ENCODE assay signal across 13 cellular contexts in genomic region chr1:223010552-223011229, GRCh38.
DNase-seq lines count a peak whose midpoint lies in the region; ATAC-seq, FAIRE-seq and TF ChIP-seq lines count a peak whose summit lies in the region.
"Had no signal": no experiment of that assay in that cellular context is flagged by ENCODE, and none has a peak within 500 bp of the region (broad histone marks: within the 10 kb centered on the region; RNA-seq: fewer than 3 reads in every experiment).

No MANE protein-coding gene starts in this region.

- H3K9me3 ChIP-seq in SJCRH30 (replicated peaks) (no peaks in the 10 kb centered on the region), osteoblast (ENCODE audit: low read depth, low read length) (no peaks in the 10 kb centered on the region)
- H3K9me3 ChIP-seq: heart left ventricle, stomach had no signal

- ATAC-seq in GM19023 (IDR thresholded peaks at IDR 0.05; ENCODE audit: unreplicated experiment), result no peak

- H3K79me2 ChIP-seq in osteoblast (ENCODE audit: insufficient read depth, low read length), result no peaks in the 10 kb centered on the region

- H3K4me2 ChIP-seq in osteoblast (ENCODE audit: insufficient read depth, low read length), result peak overlapping the region; percentile 66

- DNase-seq in D721Med (ENCODE audit: insufficient read length, low spot score) (no peak), SJCRH30 (peak; percentile 38 to 84), foreskin melanocyte (peak; percentile 68), osteoblast (ENCODE audit: insufficient read length, low spot score, missing footprints) (peak; percentile 10), posterior vena cava (ENCODE audit: low spot score) (no peak), anterior cingulate cortex (lab: John Stamatoyannopoulos, UW) (no peak), NAMALWA (ENCODE audit: low spot score) (no peak)
- DNase-seq: CD4-positive, alpha-beta memory T cell; heart left ventricle; posterior cingulate gyrus; stimulated activated CD4-positive, alpha-beta T cell treated with anti-CD3 and anti-CD28 coated beads, Interleukin-4, amount 100 ng/mL, for 24 hours; stomach had no signal

- H3K36me3 ChIP-seq in SJCRH30 (peaks cover 15% of the 10 kb centered on the region), osteoblast (ENCODE audit: insufficient read depth, low read length) (no peaks in the 10 kb centered on the region)

- H3K4me3 ChIP-seq in SJCRH30 (peak overlapping the region; percentile 1; the same call in 1 of the 2 replicates), osteoblast (ENCODE audit: insufficient read depth, low read length) (peak overlapping the region; percentile 22)
- H3K4me3 ChIP-seq: stomach had no signal

- no peaks in the 10 kb centered on the region for H4K20me1 ChIP-seq in osteoblast (ENCODE audit: insufficient read depth, low read length)

- no peak overlapping the region for H2AFZ ChIP-seq in osteoblast (ENCODE audit: low read length)

- no peaks in the 10 kb centered on the region for H3K27me3 ChIP-seq in SJCRH30
- peaks cover 18% of the 10 kb centered on the region for H3K27me3 ChIP-seq in osteoblast (ENCODE audit: insufficient read depth, low read length)
- H3K27me3 ChIP-seq: heart left ventricle, stomach had no signal

- TF ChIP-seq CTCF in D721Med (IDR thresholded peaks at IDR 0.05; ENCODE audit: insufficient read depth, missing control alignments) (no peak), osteoblast (IDR thresholded peaks at IDR 0.05; ENCODE audit: extremely low read depth, low read depth, low read length) (no peak)

- H3K27ac ChIP-seq in SJCRH30, result no peak overlapping the region
- H3K27ac ChIP-seq in osteoblast (ENCODE audit: low read depth, low read length), result no peak overlapping the region
- H3K27ac ChIP-seq: stomach had no signal

- H3K4me1 ChIP-seq in SJCRH30 (peaks cover 31% of the 10 kb centered on the region), osteoblast (ENCODE audit: insufficient read depth, low read length) (peaks cover 12% of the 10 kb centered on the region)

- intact Hi-C loops in posterior vena cava (cut with DNase I), result no loop called here

- peak; percentile 35 for FAIRE-seq in D721Med (lab: Jason Lieb, UNC)

Comparison
In these comparisons a context has a peak if more than half of its experiments do, and no peak if none do; other contexts are left out.
1. DNase-seq: peak in SJCRH30 (2 of 2), foreskin melanocyte (single experiment) and osteoblast (single experiment); none in D721Med (single experiment), posterior vena cava (single experiment), anterior cingulate cortex (0 of 58) and NAMALWA (single experiment).